In genomic region chr12:92539966-92540791, GRCh38 we compare ENCODE assay signal across 1 cellular context.
TF ChIP-seq lines count a peak whose summit lies in the region.

No MANE protein-coding gene starts in this region.

TF ChIP-seq in GM23338, 12 proteins besides CTCF, POLR2A, EP300 and RAD21 (continued from another document):
- no peak for TF ChIP-seq ZNF462 (CRISPR knock-in tag; IDR thresholded peaks at IDR 0.05)
